ENCODE assay signal across 8 cellular contexts in genomic region chr20:53750827-53751393, GRCh38.
DNase-seq lines count a peak whose midpoint lies in the region; ATAC-seq and TF ChIP-seq lines count a peak whose summit lies in the region.

No MANE protein-coding gene starts in this region.

- H3K36me3 Mint-ChIP-seq in activated CD4-positive, alpha-beta T cell treated with anti-CD3 and anti-CD28 coated beads, Interleukin-2, amount 10 ng/mL, durations not matched to agents 24 days and 14 days (ENCODE audit: low read depth): no peaks in the 10 kb centered on the region

- H3K4me2 ChIP-seq in skeletal muscle satellite cell (ENCODE audit: low read length): peak overlapping the region; percentile 40

- peak; percentile 87 for DNase-seq in activated CD4-positive, alpha-beta T cell treated with anti-CD3 and anti-CD28 coated beads, Interleukin-2, amount 10 ng/mL, durations not matched to agents 24 days and 14 days
- DNase-seq in fibroblast of pulmonary artery (ENCODE audit: low read depth): peak; percentile 83
- DNase-seq in H7: no peak
- no peak for DNase-seq in NCI-H1048 (lab: John Stamatoyannopoulos, UW)

- peak overlapping the region; percentile 29 for H3K27ac ChIP-seq in C4-2B

- intact Hi-C loops in activated CD4-positive, alpha-beta T cell treated with anti-CD3 and anti-CD28 coated beads, Interleukin-2, amount 10 ng/mL, durations not matched to agents 24 days and 14 days (cut with micrococcal nuclease): loop anchor here (1.0 to 5.0 kb wide), 11 partner anchors 11 to 186 kb away; no protein-coding TSS in a partner anchor

- TF ChIP-seq CTCF in C4-2B (conservative IDR thresholded peaks at IDR 0.05) (no peak), fibroblast of pulmonary artery (IDR thresholded peaks at IDR 0.05; ENCODE audit: low read length, missing control alignments) (no peak)

- H3K4me3 ChIP-seq in fibroblast of pulmonary artery (replicated peaks; ENCODE audit: low read depth, low read length): no peak overlapping the region
- no peak overlapping the region for H3K4me3 ChIP-seq in skeletal muscle satellite cell (ENCODE audit: low read length)
- no peak overlapping the region for H3K4me3 ChIP-seq in H7 (ENCODE audit: insufficient read depth, low read depth, low read length)

- H3K36me3 ChIP-seq in skeletal muscle satellite cell (ENCODE audit: insufficient read depth, low read length): no peaks in the 10 kb centered on the region
- no peaks in the 10 kb centered on the region for H3K36me3 ChIP-seq in H7 (replicated peaks; ENCODE audit: control insufficient read depth, insufficient read depth, low read length)

- no peaks in the 10 kb centered on the region for H3K27me3 Mint-ChIP-seq in activated CD4-positive, alpha-beta T cell treated with anti-CD3 and anti-CD28 coated beads, Interleukin-2, amount 10 ng/mL, durations not matched to agents 24 days and 14 days

- H3K4me1 Mint-ChIP-seq in activated CD4-positive, alpha-beta T cell treated with anti-CD3 and anti-CD28 coated beads, Interleukin-2, amount 10 ng/mL, durations not matched to agents 24 days and 14 days: peaks cover 62% of the 10 kb centered on the region

- peak overlapping the region; percentile 67 for H3K9ac ChIP-seq in skeletal muscle satellite cell (ENCODE audit: low read depth, low read length)

- H3K27me3 ChIP-seq in skeletal muscle satellite cell (ENCODE audit: control insufficient read depth, insufficient read depth, low read length) (no peaks in the 10 kb centered on the region), H7 (ENCODE audit: control insufficient read depth, insufficient read depth, low read length) (no peaks in the 10 kb centered on the region)

- H3K4me1 ChIP-seq in skeletal muscle satellite cell (ENCODE audit: control insufficient read depth, insufficient read depth, low read length): peaks cover 54% of the 10 kb centered on the region

- ATAC-seq in GM19351 (IDR thresholded peaks at IDR 0.05; ENCODE audit: unreplicated experiment) (peak; percentile 40), HG03469 (IDR thresholded peaks at IDR 0.05; ENCODE audit: unreplicated experiment) (peak; percentile 29)

- H3K4me3 Mint-ChIP-seq in activated CD4-positive, alpha-beta T cell treated with anti-CD3 and anti-CD28 coated beads, Interleukin-2, amount 10 ng/mL, durations not matched to agents 24 days and 14 days: peak overlapping the region; percentile 51

- no peaks in the 10 kb centered on the region for H3K9me3 ChIP-seq in skeletal muscle satellite cell (replicated peaks; ENCODE audit: low read length)

- H3K9me3 Mint-ChIP-seq in activated CD4-positive, alpha-beta T cell treated with anti-CD3 and anti-CD28 coated beads, Interleukin-2, amount 10 ng/mL, durations not matched to agents 24 days and 14 days: no peaks in the 10 kb centered on the region

- H3K27ac Mint-ChIP-seq in activated CD4-positive, alpha-beta T cell treated with anti-CD3 and anti-CD28 coated beads, Interleukin-2, amount 10 ng/mL, durations not matched to agents 24 days and 14 days: peak overlapping the region; percentile 98

Comparison
In these comparisons a context has a peak if more than half of its experiments do, and no peak if none do; other contexts are left out.
1. DNase-seq: peak in activated CD4-positive, alpha-beta T cell treated with anti-CD3 and anti-CD28 coated beads, Interleukin-2, amount 10 ng/mL, durations not matched to agents 24 days and 14 days (single experiment) and fibroblast of pulmonary artery (single experiment); none in H7 (single experiment) and NCI-H1048 (single experiment).